8 cellular contexts compared by ENCODE assay signal in genomic region chr1:167221804-167222610, GRCh38. TPM values are rescaled to one million over a fixed set of nuclear protein-coding genes. Genes with fewer than 3 reads are reported as not detected.
A peak's percentile ranks its signal among the peaks of the same experiment; 100 is the strongest.
DNase-seq lines count a peak whose midpoint lies in the region; ATAC-seq and TF ChIP-seq lines count a peak whose summit lies in the region.

No MANE protein-coding gene starts in this region.

- H3K27ac ChIP-seq in KOPT-K1 (ENCODE audit: low read depth, low read length, poor library complexity, severe bottlenecking) (peak overlapping the region; percentile 72), neutrophil (peak overlapping the region; percentile 96), substantia nigra (ENCODE audit: low read depth, low read length, poor library complexity, severe bottlenecking) (peak overlapping the region; percentile 92)

- H3K36me3 ChIP-seq in KOPT-K1 (ENCODE audit: insufficient read depth, low read length) (no peaks in the 10 kb centered on the region), neutrophil (no peaks in the 10 kb centered on the region)

- peak; percentile 52 for ATAC-seq in GM21737 (IDR thresholded peaks at IDR 0.05; ENCODE audit: unreplicated experiment)

- no peak for TF ChIP-seq CTCF in neutrophil (IDR thresholded peaks at IDR 0.05)

- DNase-seq in Daoy (ENCODE audit: low read depth) = peak; percentile 66
- peak; percentile 39 for DNase-seq in SHP77 treated with DMSO at 0.1 percent for 48 hours (lab: John Stamatoyannopoulos, UW)
- DNase-seq in activated gamma-delta T cell treated with Interleukin-2 at 50 U/mL for 16 hours = peak; percentile 49
- DNase-seq in foreskin melanocyte = peak; percentile 82
- DNase-seq in substantia nigra (lab: John Stamatoyannopoulos, UW) = peak in 47 of 49 donors; percentile 13 to 86 (median 53)

- peaks cover 21 to 24% of the 10 kb centered on the region in 2 experiments for H3K4me1 ChIP-seq in neutrophil (ENCODE audit: control insufficient read depth in 1 of 2, insufficient read depth in 1 of 2, low read depth in 1 of 2, low read length in 1 of 2)

- H3K27me3 ChIP-seq in neutrophil = no peaks in the 10 kb centered on the region

- H3K9me3 ChIP-seq in KOPT-K1 (ENCODE audit: insufficient read depth, low read length, poor library complexity, severe bottlenecking) (no peaks in the 10 kb centered on the region), neutrophil (no peaks in the 10 kb centered on the region)

- H3K4me3 ChIP-seq in neutrophil (ENCODE audit: low read depth in 1 of 2, low read length in 1 of 2) = peak overlapping the region; percentile 71 to 99

RNA-seq across cellular contexts. Expression of gene POU2F1, which starts 1.3 kb away (rescaled TPM):
- total RNA-seq in Daoy (2014; rRNA removed; shearing (Covaris generic)) = 5.6 TPM in 2 replicates

Comparison
In these comparisons a context has a peak if more than half of its experiments do, and no peak if none do; other contexts are left out.
1. Peak in every context shown above with its lines: DNase-seq, ATAC-seq, H3K4me3 ChIP-seq and H3K27ac ChIP-seq.